ENCODE assay signal across 1 cellular context in the genomic region with DNA sequence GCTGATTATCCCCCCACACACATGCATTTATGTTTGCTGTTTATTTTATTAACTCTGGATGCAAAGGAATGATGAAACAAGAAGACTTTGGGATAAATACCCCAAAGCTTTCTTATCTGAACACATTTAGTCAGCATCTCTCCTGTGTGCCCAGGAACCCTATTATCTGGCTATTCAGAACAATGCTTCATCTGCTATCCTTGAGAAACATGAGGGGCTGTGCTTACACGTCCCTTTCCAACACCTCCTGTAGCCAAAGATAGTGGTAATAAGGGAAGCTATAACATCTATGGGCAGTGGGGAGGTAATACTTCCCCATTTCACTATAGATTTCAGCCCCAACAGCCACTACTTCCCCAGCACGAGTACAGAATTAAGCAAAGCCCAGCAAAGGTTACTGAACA.
TF ChIP-seq lines count a peak whose summit lies in the region.

No MANE protein-coding gene starts in this region.

TF ChIP-seq in K562, 482 proteins besides CTCF, POLR2A, EP300 and RAD21 (continued from another document and continues in another):
- TF ChIP-seq POLR2AphosphoS5 (IDR thresholded peaks at IDR 0.05; ENCODE audit: control insufficient read depth, insufficient read depth, low read depth, low read length) (peak; percentile 95), MAFK (IDR thresholded peaks at IDR 0.05; ENCODE audit: low read length) (peak; percentile 17; the same call in 1 of the 2 replicates), SETDB1 (IDR thresholded peaks at IDR 0.05; ENCODE audit: low read length) (no peak), SMARCE1 (IDR thresholded peaks at IDR 0.05) (peak; percentile 92), BRF1 (IDR thresholded peaks at IDR 0.05; ENCODE audit: borderline replicate concordance, extremely low read depth, insufficient read length) (no peak), CCNT2 (IDR thresholded peaks at IDR 0.05; ENCODE audit: borderline replicate concordance, extremely low read depth, insufficient read length, low read depth, low read length) (peak; percentile 91), ETV1 (tag; conservative IDR thresholded peaks at IDR 0.05; ENCODE audit: low read depth) (no peak), SMARCA4 (IDR thresholded peaks at IDR 0.05) (peak; percentile 97), CXXC5 (CRISPR knock-in tag; IDR thresholded peaks at IDR 0.05) (peak; percentile 97), MTA3 (IDR thresholded peaks at IDR 0.05; ENCODE audit: borderline replicate concordance) (peak; percentile 60; the same call in 1 of the 2 replicates), CEBPB (tag; IDR thresholded peaks at IDR 0.05) (peak; percentile 43), TEAD4 (IDR thresholded peaks at IDR 0.05; ENCODE audit: low read length) (peak; percentile 99), TEAD4 (CRISPR knock-in tag; IDR thresholded peaks at IDR 0.05; ENCODE audit: borderline replicate concordance) (no peak), BCOR (IDR thresholded peaks at IDR 0.05) (peak; percentile 79), ZNF57 (CRISPR knock-in tag; IDR thresholded peaks at IDR 0.05) (no peak), ELF4 (CRISPR knock-in tag; IDR thresholded peaks at IDR 0.05) (peak; percentile 94), KHSRP (IDR thresholded peaks at IDR 0.05) (peak; percentile 67), STAT5A (IDR thresholded peaks at IDR 0.05; ENCODE audit: borderline replicate concordance, low read length) (peak; percentile 94), SMARCC2 (IDR thresholded peaks at IDR 0.05; ENCODE audit: low read depth) (peak; percentile 89), JUND (IDR thresholded peaks at IDR 0.05; ENCODE audit: borderline replicate concordance, low read depth, low read length) (peak; percentile 70; the same call in 1 of the 2 replicates), JUND (tag; IDR thresholded peaks at IDR 0.05; ENCODE audit: borderline replicate concordance, low read depth, low read length) (peak; percentile 29; the same call in 2 of the 3 replicates), FOXK2 (conservative IDR thresholded peaks at IDR 0.05 in 1 of 2, IDR thresholded peaks at IDR 0.05 in 1 of 2; ENCODE audit: low read depth in 2 of 2) (peak; percentile 31 to 53; a peak in 1 of 4 replicates), ZNF444 (CRISPR knock-in tag; IDR thresholded peaks at IDR 0.05) (0 out of 2 replicates have a peak, but pooled peaks have one; percentile 66), ZC3H8 (IDR thresholded peaks at IDR 0.05) (no peak), FOSL1 (tag; conservative IDR thresholded peaks at IDR 0.05) (peak; percentile 74), ZEB2 (IDR thresholded peaks at IDR 0.05) (peak; percentile 68; the same call in 1 of the 2 replicates), ZNF311 (CRISPR knock-in tag; IDR thresholded peaks at IDR 0.05) (peak; percentile 64; the same call in 1 of the 2 replicates), CC2D1A (IDR thresholded peaks at IDR 0.05) (peak; percentile 94; the same call in 1 of the 2 replicates), MAFG (tag; conservative IDR thresholded peaks at IDR 0.05) (peak; percentile 40), ILF3 (IDR thresholded peaks at IDR 0.05; ENCODE audit: borderline replicate concordance) (peak; percentile 86; the same call in 1 of the 2 replicates), BHLHE40 (IDR thresholded peaks at IDR 0.05; ENCODE audit: low read length) (peak; percentile 61; the same call in 1 of the 2 replicates), MAFF (IDR thresholded peaks at IDR 0.05; ENCODE audit: low read length) (peak; percentile 54; the same call in 1 of the 2 replicates), CBX3 (IDR thresholded peaks at IDR 0.05; ENCODE audit: borderline replicate concordance in 1 of 2, low read length in 2 of 2) (0 out of 3 replicates have a peak, but pooled peaks of 1 of the 2 experiments have one; percentile 54), CREB1 (IDR thresholded peaks at IDR 0.05) (peak; percentile 58; the same call in 1 of the 2 replicates), CREB1 (CRISPR knock-in tag; IDR thresholded peaks at IDR 0.05) (no peak), MEF2A (IDR thresholded peaks at IDR 0.05; ENCODE audit: control insufficient read depth, low read depth, low read length) (0 out of 2 replicates have a peak, but pooled peaks have one; percentile 32), NR4A1 (CRISPR knock-in tag; IDR thresholded peaks at IDR 0.05) (no peak), NR4A1 (tag; IDR thresholded peaks at IDR 0.05) (peak; percentile 77; the same call in 1 of the 2 replicates), PYGO2 (tag; IDR thresholded peaks at IDR 0.05) (peak; percentile 72), SMC3 (conservative IDR thresholded peaks at IDR 0.05; ENCODE audit: insufficient read depth, low read depth, low read length) (no peak), NEUROD1 (IDR thresholded peaks at IDR 0.05; ENCODE audit: borderline replicate concordance, low read depth, low read length, partially characterized antibody) (peak; percentile 50), PML (IDR thresholded peaks at IDR 0.05; ENCODE audit: low read length) (peak; percentile 98), DPF2 (IDR thresholded peaks at IDR 0.05) (peak; percentile 96), GATAD2B (IDR thresholded peaks at IDR 0.05; ENCODE audit: borderline replicate concordance) (peak; percentile 49; the same call in 1 of the 2 replicates), HMGN3 (IDR thresholded peaks at IDR 0.05; ENCODE audit: borderline replicate concordance, extremely low read depth, insufficient read length, low read depth, low read length) (peak; percentile 69), ARID1B (IDR thresholded peaks at IDR 0.05) (peak; percentile 99), ZNF584 (CRISPR knock-in tag; IDR thresholded peaks at IDR 0.05; ENCODE audit: low read depth) (peak; percentile 51; the same call in 1 of the 2 replicates), ZC3H11A (IDR thresholded peaks at IDR 0.05; ENCODE audit: low read depth, low read length) (no peak), RUNX1 (IDR thresholded peaks at IDR 0.05; ENCODE audit: low read depth) (peak; percentile 83; the same call in 1 of the 2 replicates), NBN (IDR thresholded peaks at IDR 0.05; ENCODE audit: low read depth) (0 out of 2 replicates have a peak, but pooled peaks have one; percentile 50), ARNT (IDR thresholded peaks at IDR 0.05) (peak; percentile 73 to 78; a peak in 3 of 4 replicates), FOXM1 (IDR thresholded peaks at IDR 0.05; ENCODE audit: low read depth) (peak; percentile 94), FOXM1 (CRISPR knock-in tag; IDR thresholded peaks at IDR 0.05; ENCODE audit: low read depth) (no peak), PTTG1 (tag; IDR thresholded peaks at IDR 0.05; ENCODE audit: low read depth) (no peak), TBL1XR1 (IDR thresholded peaks at IDR 0.05; ENCODE audit: low read length in 2 of 2) (peak in 1 of 2 experiments; percentile 82; a peak in 2 of 4 replicates), TAL1 (IDR thresholded peaks at IDR 0.05) (peak; percentile 98), PHB2 (IDR thresholded peaks at IDR 0.05; ENCODE audit: low read depth) (peak; percentile 95), NCOR1 (IDR thresholded peaks at IDR 0.05) (peak; percentile 97)
- TF ChIP-seq, protein P1, sequence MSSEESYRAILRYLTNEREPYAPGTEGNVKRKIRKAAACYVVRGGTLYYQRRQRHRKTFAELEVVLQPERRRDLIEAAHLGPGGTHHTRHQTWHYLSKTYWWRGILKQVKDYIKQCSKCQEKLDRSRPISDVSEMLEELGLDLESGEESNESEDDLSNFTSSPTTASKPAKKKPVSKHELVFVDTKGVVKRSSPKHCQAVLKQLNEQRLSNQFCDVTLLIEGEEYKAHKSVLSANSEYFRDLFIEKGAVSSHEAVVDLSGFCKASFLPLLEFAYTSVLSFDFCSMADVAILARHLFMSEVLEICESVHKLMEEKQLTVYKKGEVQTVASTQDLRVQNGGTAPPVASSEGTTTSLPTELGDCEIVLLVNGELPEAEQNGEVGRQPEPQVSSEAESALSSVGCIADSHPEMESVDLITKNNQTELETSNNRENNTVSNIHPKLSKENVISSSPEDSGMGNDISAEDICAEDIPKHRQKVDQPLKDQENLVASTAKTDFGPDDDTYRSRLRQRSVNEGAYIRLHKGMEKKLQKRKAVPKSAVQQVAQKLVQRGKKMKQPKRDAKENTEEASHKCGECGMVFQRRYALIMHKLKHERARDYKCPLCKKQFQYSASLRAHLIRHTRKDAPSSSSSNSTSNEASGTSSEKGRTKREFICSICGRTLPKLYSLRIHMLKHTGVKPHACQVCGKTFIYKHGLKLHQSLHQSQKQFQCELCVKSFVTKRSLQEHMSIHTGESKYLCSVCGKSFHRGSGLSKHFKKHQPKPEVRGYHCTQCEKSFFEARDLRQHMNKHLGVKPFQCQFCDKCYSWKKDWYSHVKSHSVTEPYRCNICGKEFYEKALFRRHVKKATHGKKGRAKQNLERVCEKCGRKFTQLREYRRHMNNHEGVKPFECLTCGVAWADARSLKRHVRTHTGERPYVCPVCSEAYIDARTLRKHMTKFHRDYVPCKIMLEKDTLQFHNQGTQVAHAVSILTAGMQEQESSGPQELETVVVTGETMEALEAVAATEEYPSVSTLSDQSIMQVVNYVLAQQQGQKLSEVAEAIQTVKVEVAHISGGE (CRISPR knock-in tag; IDR thresholded peaks at IDR 0.05): peak in 1 of 3 experiments; percentile 83; a peak in 2 of 6 replicates
- TF ChIP-seq, protein P2, sequence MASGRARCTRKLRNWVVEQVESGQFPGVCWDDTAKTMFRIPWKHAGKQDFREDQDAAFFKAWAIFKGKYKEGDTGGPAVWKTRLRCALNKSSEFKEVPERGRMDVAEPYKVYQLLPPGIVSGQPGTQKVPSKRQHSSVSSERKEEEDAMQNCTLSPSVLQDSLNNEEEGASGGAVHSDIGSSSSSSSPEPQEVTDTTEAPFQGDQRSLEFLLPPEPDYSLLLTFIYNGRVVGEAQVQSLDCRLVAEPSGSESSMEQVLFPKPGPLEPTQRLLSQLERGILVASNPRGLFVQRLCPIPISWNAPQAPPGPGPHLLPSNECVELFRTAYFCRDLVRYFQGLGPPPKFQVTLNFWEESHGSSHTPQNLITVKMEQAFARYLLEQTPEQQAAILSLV (tag; IDR thresholded peaks at IDR 0.05): 0 out of 2 replicates have a peak, but pooled peaks have one; percentile 12
- TF ChIP-seq, protein P3, sequence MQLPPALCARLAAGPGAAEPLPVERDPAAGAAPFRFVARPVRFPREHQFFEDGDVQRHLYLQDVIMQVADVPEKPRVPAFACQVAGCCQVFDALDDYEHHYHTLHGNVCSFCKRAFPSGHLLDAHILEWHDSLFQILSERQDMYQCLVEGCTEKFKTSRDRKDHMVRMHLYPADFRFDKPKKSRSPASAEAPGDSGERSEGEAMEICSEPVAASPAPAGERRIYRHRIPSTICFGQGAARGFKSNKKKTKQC (CRISPR knock-in tag; IDR thresholded peaks at IDR 0.05): no peak
- TF ChIP-seq, protein P4, sequence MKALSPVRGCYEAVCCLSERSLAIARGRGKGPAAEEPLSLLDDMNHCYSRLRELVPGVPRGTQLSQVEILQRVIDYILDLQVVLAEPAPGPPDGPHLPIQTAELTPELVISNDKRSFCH (CRISPR knock-in tag; IDR thresholded peaks at IDR 0.05): no peak
- TF ChIP-seq, protein P4 (tag; IDR thresholded peaks at IDR 0.05): peak; percentile 26; the same call in 1 of the 2 replicates
- TF ChIP-seq, protein P5, sequence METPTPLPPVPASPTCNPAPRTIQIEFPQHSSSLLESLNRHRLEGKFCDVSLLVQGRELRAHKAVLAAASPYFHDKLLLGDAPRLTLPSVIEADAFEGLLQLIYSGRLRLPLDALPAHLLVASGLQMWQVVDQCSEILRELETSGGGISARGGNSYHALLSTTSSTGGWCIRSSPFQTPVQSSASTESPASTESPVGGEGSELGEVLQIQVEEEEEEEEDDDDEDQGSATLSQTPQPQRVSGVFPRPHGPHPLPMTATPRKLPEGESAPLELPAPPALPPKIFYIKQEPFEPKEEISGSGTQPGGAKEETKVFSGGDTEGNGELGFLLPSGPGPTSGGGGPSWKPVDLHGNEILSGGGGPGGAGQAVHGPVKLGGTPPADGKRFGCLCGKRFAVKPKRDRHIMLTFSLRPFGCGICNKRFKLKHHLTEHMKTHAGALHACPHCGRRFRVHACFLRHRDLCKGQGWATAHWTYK (CRISPR knock-in tag; IDR thresholded peaks at IDR 0.05): peak; percentile 24; the same call in 1 of the 2 replicates
- TF ChIP-seq, protein P6, sequence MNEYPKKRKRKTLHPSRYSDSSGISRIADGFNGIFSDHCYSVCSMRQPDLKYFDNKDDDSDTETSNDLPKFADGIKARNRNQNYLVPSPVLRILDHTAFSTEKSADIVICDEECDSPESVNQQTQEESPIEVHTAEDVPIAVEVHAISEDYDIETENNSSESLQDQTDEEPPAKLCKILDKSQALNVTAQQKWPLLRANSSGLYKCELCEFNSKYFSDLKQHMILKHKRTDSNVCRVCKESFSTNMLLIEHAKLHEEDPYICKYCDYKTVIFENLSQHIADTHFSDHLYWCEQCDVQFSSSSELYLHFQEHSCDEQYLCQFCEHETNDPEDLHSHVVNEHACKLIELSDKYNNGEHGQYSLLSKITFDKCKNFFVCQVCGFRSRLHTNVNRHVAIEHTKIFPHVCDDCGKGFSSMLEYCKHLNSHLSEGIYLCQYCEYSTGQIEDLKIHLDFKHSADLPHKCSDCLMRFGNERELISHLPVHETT (CRISPR knock-in tag; conservative IDR thresholded peaks at IDR 0.05 in 1 of 2, IDR thresholded peaks at IDR 0.05 in 1 of 2): peak in 1 of 2 experiments; percentile 55; a peak in 2 of 4 replicates
- TF ChIP-seq, protein P7, sequence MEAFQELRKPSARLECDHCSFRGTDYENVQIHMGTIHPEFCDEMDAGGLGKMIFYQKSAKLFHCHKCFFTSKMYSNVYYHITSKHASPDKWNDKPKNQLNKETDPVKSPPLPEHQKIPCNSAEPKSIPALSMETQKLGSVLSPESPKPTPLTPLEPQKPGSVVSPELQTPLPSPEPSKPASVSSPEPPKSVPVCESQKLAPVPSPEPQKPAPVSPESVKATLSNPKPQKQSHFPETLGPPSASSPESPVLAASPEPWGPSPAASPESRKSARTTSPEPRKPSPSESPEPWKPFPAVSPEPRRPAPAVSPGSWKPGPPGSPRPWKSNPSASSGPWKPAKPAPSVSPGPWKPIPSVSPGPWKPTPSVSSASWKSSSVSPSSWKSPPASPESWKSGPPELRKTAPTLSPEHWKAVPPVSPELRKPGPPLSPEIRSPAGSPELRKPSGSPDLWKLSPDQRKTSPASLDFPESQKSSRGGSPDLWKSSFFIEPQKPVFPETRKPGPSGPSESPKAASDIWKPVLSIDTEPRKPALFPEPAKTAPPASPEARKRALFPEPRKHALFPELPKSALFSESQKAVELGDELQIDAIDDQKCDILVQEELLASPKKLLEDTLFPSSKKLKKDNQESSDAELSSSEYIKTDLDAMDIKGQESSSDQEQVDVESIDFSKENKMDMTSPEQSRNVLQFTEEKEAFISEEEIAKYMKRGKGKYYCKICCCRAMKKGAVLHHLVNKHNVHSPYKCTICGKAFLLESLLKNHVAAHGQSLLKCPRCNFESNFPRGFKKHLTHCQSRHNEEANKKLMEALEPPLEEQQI (IDR thresholded peaks at IDR 0.05): peak; percentile 98
- TF ChIP-seq, protein P8, sequence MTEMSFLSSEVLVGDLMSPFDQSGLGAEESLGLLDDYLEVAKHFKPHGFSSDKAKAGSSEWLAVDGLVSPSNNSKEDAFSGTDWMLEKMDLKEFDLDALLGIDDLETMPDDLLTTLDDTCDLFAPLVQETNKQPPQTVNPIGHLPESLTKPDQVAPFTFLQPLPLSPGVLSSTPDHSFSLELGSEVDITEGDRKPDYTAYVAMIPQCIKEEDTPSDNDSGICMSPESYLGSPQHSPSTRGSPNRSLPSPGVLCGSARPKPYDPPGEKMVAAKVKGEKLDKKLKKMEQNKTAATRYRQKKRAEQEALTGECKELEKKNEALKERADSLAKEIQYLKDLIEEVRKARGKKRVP (CRISPR knock-in tag; IDR thresholded peaks at IDR 0.05): peak; percentile 60; the same call in 1 of the 2 replicates
